ENCODE assay signal across 21 cellular contexts in genomic region chr1:179145521-179145920, GRCh38.
DNase-seq lines count a peak whose midpoint lies in the region; ATAC-seq and TF ChIP-seq lines count a peak whose summit lies in the region.
"Had no signal": no experiment of that assay in that cellular context is flagged by ENCODE, and none has a peak within 500 bp of the region (broad histone marks: within the 10 kb centered on the region; RNA-seq: fewer than 3 reads in every experiment).

No MANE protein-coding gene starts in this region.

- H3K27me3 ChIP-seq in WERI-Rb-1 (ENCODE audit: insufficient read depth, low read depth, severe bottlenecking): no peaks in the 10 kb centered on the region

- H3K36me3 ChIP-seq in WERI-Rb-1: peaks cover 12% of the 10 kb centered on the region

- peak overlapping the region; percentile 22 for H3K4me3 ChIP-seq in WERI-Rb-1 (ENCODE audit: low read depth, low read length)
- H3K4me3 ChIP-seq: GM23248, K562 had no signal

- peaks cover 0 to 5% (median 0%) of the 10 kb centered on the region in 9 donors for H3K9me3 Mint-ChIP-seq in naive thymus-derived CD8-positive, alpha-beta T cell

- TF ChIP-seq CTCF in WERI-Rb-1 (IDR thresholded peaks at IDR 0.05; ENCODE audit: low read depth, low read length): no peak

- POLR2A ChIA-PET in naive thymus-derived CD8-positive, alpha-beta T cell (lab: Charles Lee): interaction anchor here (0.6 kb wide), 1 partner anchor 149 kb away, joined by 3 read pairs; no protein-coding TSS in a partner anchor

- DNase-seq in D341Med (ENCODE audit: low spot score) (peak; percentile 47), NCI-H524 treated with DMSO at 0.1 percent for 48 hours (lab: John Stamatoyannopoulos, UW) (peak; percentile 67), WERI-Rb-1 (peak; percentile 59), T-helper 9 cell (no peak), NCI-H187 treated with DMSO at 0.1 percent for 48 hours (lab: John Stamatoyannopoulos, UW) (no peak)
- DNase-seq in naive thymus-derived CD8-positive, alpha-beta T cell: peak in 2 of 10 donors; percentile 17 to 32
- DNase-seq: AML-193, COR-L47, DMS153, GF-D8, GM23248, HCEC 1CT, NCI-H1092 treated with DMSO at 0.1 percent for 48 hours, NCI-H146, NCI-H2081, NCI-H446 treated with DMSO at 0.1 percent for 48 hours, NCI-H748 treated with DMSO at 0.1 percent for 48 hours had no signal

- ATAC-seq in naive thymus-derived CD8-positive, alpha-beta T cell: peak; percentile 54 to 62
- no peak for ATAC-seq in GM19467 (IDR thresholded peaks at IDR 0.05; ENCODE audit: unreplicated experiment)
- ATAC-seq: K562 had no signal

- H3K36me3 Mint-ChIP-seq in naive thymus-derived CD8-positive, alpha-beta T cell: peaks cover 0 to 27% (median 8%) of the 10 kb centered on the region in 3 donors

- peak overlapping the region; percentile 1 to 82 (median 38) for H3K27ac Mint-ChIP-seq in naive thymus-derived CD8-positive, alpha-beta T cell

- H3K27ac ChIP-seq in WERI-Rb-1: peak overlapping the region; percentile 93
- H3K27ac ChIP-seq: C4-2B, RWPE1 had no signal

- H3K27me3 Mint-ChIP-seq in naive thymus-derived CD8-positive, alpha-beta T cell: no peaks in the 10 kb centered on the region

- H3K9me3 ChIP-seq in WERI-Rb-1 (ENCODE audit: severe bottlenecking): peaks cover 13% of the 10 kb centered on the region

- H3K4me1 Mint-ChIP-seq in naive thymus-derived CD8-positive, alpha-beta T cell: peaks cover 20 to 43% (median 36%) of the 10 kb centered on the region in 4 donors

- peak overlapping the region in 3 of 10 donors; percentile 1 to 37 (median 15) for H3K4me3 Mint-ChIP-seq in naive thymus-derived CD8-positive, alpha-beta T cell

Comparison
In these comparisons a context has a peak if more than half of its experiments do, and no peak if none do; other contexts are left out.
1. DNase-seq: peak in D341Med (single experiment), NCI-H524 treated with DMSO at 0.1 percent for 48 hours (single experiment) and WERI-Rb-1 (single experiment); none in T-helper 9 cell (single experiment) and NCI-H187 treated with DMSO at 0.1 percent for 48 hours (single experiment).